Comparison of ENCODE assay signal across 29 cellular contexts in genomic region chr2:218011641-218012040, GRCh38. TPM values are rescaled to one million over a fixed set of nuclear protein-coding genes. Genes with fewer than 3 reads are reported as not detected.
"Had no signal": no experiment of that assay in that cellular context is flagged by ENCODE, and none has a peak within 500 bp of the region (broad histone marks: within the 10 kb centered on the region; RNA-seq: fewer than 3 reads in every experiment).

No MANE protein-coding gene starts in this region.

- H3K4me3 ChIP-seq: esophagus muscularis mucosa, left ventricle myocardium inferior, lung, mucosa of descending colon, psoas muscle, sigmoid colon, suprapubic skin, tibial artery had no signal

- H3K27ac Mint-ChIP-seq: natural killer cell treated with Interleukin-12 subunit alpha and Interleukin-12 subunit beta and Interleukin-15 and Interleukin-18, amount 100 ng/mL, for 72 hours; stimulated activated naive B cell treated with anti-CD40 and anti-IgM and Interleukin-4, amounts not matched to agents 10 μg/mL and 1 μg/mL and 100 μg/mL, for 72 hours had no signal

- H3K9me3 Mint-ChIP-seq: central memory CD8-positive, alpha-beta T cell; natural killer cell treated with Interleukin-12 subunit alpha and Interleukin-12 subunit beta and Interleukin-15 and Interleukin-18, amount 100 ng/mL, for 72 hours; stimulated activated naive B cell treated with anti-CD40 and anti-IgM and Interleukin-4, amounts not matched to agents 10 μg/mL and 1 μg/mL and 100 μg/mL, for 72 hours had no signal

- H3K27me3 ChIP-seq: breast epithelium, tibial artery had no signal

- H3K36me3 ChIP-seq: breast epithelium, esophagus muscularis mucosa, left ventricle myocardium inferior, sigmoid colon, suprapubic skin, tibial artery had no signal

- FAIRE-seq: colon, TTC549 had no signal

- H3K9me3 ChIP-seq: breast epithelium, esophagus muscularis mucosa, left ventricle myocardium inferior, mucosa of descending colon, psoas muscle, sigmoid colon, suprapubic skin, tibial artery had no signal

- H3K9ac ChIP-seq: parathyroid adenoma had no signal

- DNase-seq: activated CD4-positive, alpha-beta T cell treated with anti-CD3 and anti-CD28 coated beads for 48 hours; activated CD4-positive, alpha-beta T cell treated with anti-CD3 and anti-CD28 coated beads, Interleukin-2, amount 50 U/mL, for 48 hours; activated CD8-positive, alpha-beta memory T cell treated with anti-CD3 and anti-CD28 coated beads for 24 hours; activated effector memory CD4-positive, alpha-beta T cell treated with Interleukin-2 at 50 U/mL for 16 hours; activated naive CD4-positive, alpha-beta T cell treated with Interleukin-2 at 50 U/mL for 16 hours; dermis blood vessel endothelial cell; effector CD4-positive, alpha-beta T cell; foreskin melanocyte; islet precursor cell; left ventricle myocardium inferior; mucosa of descending colon; sigmoid colon; stimulated activated CD4-positive, alpha-beta T cell treated with anti-CD3 and anti-CD28 coated beads, Interleukin-15, amount 100 ng/mL, for 24 hours; stimulated activated CD4-positive, alpha-beta T cell treated with anti-CD3 and anti-CD28 coated beads, Interleukin-2, amount 100 ng/mL, for 24 hours; stimulated activated naive B cell treated with anti-CD40 and anti-IgM and Interleukin-4, amounts not matched to agents 10 μg/mL and 1 μg/mL and 100 μg/mL, for 72 hours; T-helper 9 cell; tibial artery had no signal

- H3K36me3 Mint-ChIP-seq: natural killer cell treated with Interleukin-12 subunit alpha and Interleukin-12 subunit beta and Interleukin-15 and Interleukin-18, amount 100 ng/mL, for 72 hours; stimulated activated naive B cell treated with anti-CD40 and anti-IgM and Interleukin-4, amounts not matched to agents 10 μg/mL and 1 μg/mL and 100 μg/mL, for 72 hours had no signal

- H3K79me2 ChIP-seq: parathyroid adenoma had no signal

- ATAC-seq: activated CD4-positive, CD25-positive, alpha-beta regulatory T cell treated with anti-CD3 and anti-CD28 coated beads, Interleukin-2, amount 50 U/mL, for 24 hours; psoas muscle had no signal

- H2AFZ ChIP-seq: parathyroid adenoma had no signal

- H3K27ac ChIP-seq: breast epithelium, esophagus muscularis mucosa, left ventricle myocardium inferior, parathyroid adenoma, psoas muscle, sigmoid colon, suprapubic skin, VCaP had no signal

RNA-seq across cellular contexts. Expression of gene RUFY4, which starts 57.4 kb away (rescaled TPM):
- total RNA-seq: dermis blood vessel endothelial cell, left ventricle myocardium inferior, mucosa of descending colon, psoas muscle, suprapubic skin had no signal
